27 cellular contexts compared by ENCODE assay signal in the genomic region with DNA sequence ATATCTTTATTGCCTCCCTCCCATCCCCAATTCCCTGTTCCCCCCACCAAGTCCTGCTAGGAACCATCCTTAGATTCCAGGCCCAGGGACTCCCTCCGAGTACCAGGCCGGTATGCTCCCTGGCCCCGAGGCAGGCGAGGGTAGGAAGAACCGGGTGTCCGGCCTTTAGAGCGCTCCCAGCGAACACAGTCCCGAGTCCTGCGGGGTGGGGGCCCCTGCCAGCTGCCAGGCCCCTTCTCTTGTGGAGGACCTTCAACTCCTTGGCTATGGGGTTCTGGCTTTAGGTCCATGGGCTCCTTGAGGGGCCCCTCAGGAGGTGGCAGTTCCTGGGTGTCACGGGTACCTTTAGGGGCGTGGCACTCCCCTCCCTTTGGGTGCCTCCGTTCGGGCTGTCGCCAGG.
"Had no signal": no experiment of that assay in that cellular context is flagged by ENCODE, and none has a peak within 500 bp of the region (broad histone marks: within the 10 kb centered on the region; RNA-seq: fewer than 3 reads in every experiment).

No MANE protein-coding gene starts in this region.

- H3K27me3 ChIP-seq: brain microvascular endothelial cell, SJSA1 had no signal

- H3K36me3 Mint-ChIP-seq: activated naive CD8-positive, alpha-beta T cell had no signal

- H3K4me3 ChIP-seq: SJSA1 had no signal

- H3K27me3 Mint-ChIP-seq: activated CD4-positive, alpha-beta T cell treated with anti-CD3 and anti-CD28 coated beads, Interleukin-2, amount 10 ng/mL, durations not matched to agents 24 days and 14 days; activated CD8-positive, alpha-beta T cell treated with anti-CD3 and anti-CD28 coated beads for 36 hours; activated naive CD4-positive, alpha-beta T cell treated with anti-CD3 and anti-CD28 coated beads, Interleukin-2, amount 10 ng/mL, durations not matched to agents 7 days and 5 days; activated naive CD8-positive, alpha-beta T cell; activated naive CD8-positive, alpha-beta T cell treated with anti-CD3 and anti-CD28 coated beads, Interleukin-2, amount 50 U/mL, for 24 hours had no signal

- H3K27ac ChIP-seq: brain microvascular endothelial cell, SJSA1 had no signal

- H3K9me3 Mint-ChIP-seq: activated CD4-positive, alpha-beta T cell treated with anti-CD3 and anti-CD28 coated beads, Interleukin-2, amount 10 ng/mL, durations not matched to agents 24 days and 14 days; activated CD8-positive, alpha-beta T cell treated with anti-CD3 and anti-CD28 coated beads for 36 hours; activated naive CD4-positive, alpha-beta T cell treated with anti-CD3 and anti-CD28 coated beads, Interleukin-2, amount 10 ng/mL, durations not matched to agents 7 days and 5 days; activated naive CD8-positive, alpha-beta T cell treated with anti-CD3 and anti-CD28 coated beads, Interleukin-2, amount 50 U/mL, for 24 hours; activated T-helper 1 cell treated with anti-CD3 and anti-CD28 coated beads, Interleukin-12 subunit alpha, Interleukin-12 subunit beta, Interleukin-2, Interleukin-4 antibody, amounts not matched to agents 30 ng/mL and 10 ng/mL and 1 ng/mL, durations not matched to agents 14 hours and 24 hours and 36 hours; T-helper 1 cell treated with Interleukin-12 subunit alpha and Interleukin-12 subunit beta and Interleukin-4 antibody, amounts not matched to agents 30 μg/mL and 1 μg/mL, for 36 hours; T-helper 2 cell treated with Interferon-gamma antibody and Interleukin-4, amounts not matched to agents 5 μg/mL and 100 μg/mL, for 36 hours had no signal

- H3K9ac ChIP-seq: SK-N-SH had no signal

- H3K4me3 Mint-ChIP-seq: activated CD4-positive, alpha-beta T cell treated with anti-CD3 and anti-CD28 coated beads, Interleukin-2, amount 10 ng/mL, durations not matched to agents 24 days and 14 days; activated CD8-positive, alpha-beta T cell treated with anti-CD3 and anti-CD28 coated beads for 36 hours; activated naive CD4-positive, alpha-beta T cell treated with anti-CD3 and anti-CD28 coated beads, Interleukin-2, amount 10 ng/mL, durations not matched to agents 7 days and 5 days; activated naive CD8-positive, alpha-beta T cell; activated naive CD8-positive, alpha-beta T cell treated with anti-CD3 and anti-CD28 coated beads, Interleukin-2, amount 50 U/mL, for 24 hours; activated T-helper 1 cell treated with anti-CD3 and anti-CD28 coated beads, Interleukin-12 subunit alpha, Interleukin-12 subunit beta, Interleukin-2, Interleukin-4 antibody, amounts not matched to agents 30 ng/mL and 10 ng/mL and 1 ng/mL, durations not matched to agents 14 hours and 24 hours and 36 hours; T-helper 1 cell treated with Interleukin-12 subunit alpha and Interleukin-12 subunit beta and Interleukin-4 antibody, amounts not matched to agents 30 μg/mL and 1 μg/mL, for 36 hours; T-helper 2 cell treated with Interferon-gamma antibody and Interleukin-4, amounts not matched to agents 5 μg/mL and 100 μg/mL, for 36 hours had no signal

- H3K27ac Mint-ChIP-seq: activated CD4-positive, alpha-beta T cell treated with anti-CD3 and anti-CD28 coated beads, Interleukin-2, amount 10 ng/mL, durations not matched to agents 24 days and 14 days; activated CD8-positive, alpha-beta T cell treated with anti-CD3 and anti-CD28 coated beads for 36 hours; activated naive CD4-positive, alpha-beta T cell treated with anti-CD3 and anti-CD28 coated beads, Interleukin-2, amount 10 ng/mL, durations not matched to agents 7 days and 5 days; activated naive CD8-positive, alpha-beta T cell; activated T-helper 1 cell treated with anti-CD3 and anti-CD28 coated beads, Interleukin-12 subunit alpha, Interleukin-12 subunit beta, Interleukin-2, Interleukin-4 antibody, amounts not matched to agents 30 ng/mL and 10 ng/mL and 1 ng/mL, durations not matched to agents 14 hours and 24 hours and 36 hours; T-helper 1 cell treated with Interleukin-12 subunit alpha and Interleukin-12 subunit beta and Interleukin-4 antibody, amounts not matched to agents 30 μg/mL and 1 μg/mL, for 36 hours; T-helper 2 cell treated with Interferon-gamma antibody and Interleukin-4, amounts not matched to agents 5 μg/mL and 100 μg/mL, for 36 hours had no signal

- FAIRE-seq: TTC549 had no signal

- DNase-seq: activated CD4-positive, alpha-beta T cell treated with anti-CD3 and anti-CD28 coated beads, Interleukin-2, amount 10 ng/mL, durations not matched to agents 24 days and 14 days; activated CD4-positive, alpha-beta T cell treated with anti-CD3 and anti-CD28 coated beads, Interleukin-2, amount 50 U/mL, for 4 hours; activated CD8-positive, alpha-beta T cell treated with anti-CD3 and anti-CD28 coated beads for 36 hours; activated gamma-delta T cell treated with Interleukin-2 at 50 U/mL for 16 hours; activated naive CD4-positive, alpha-beta T cell treated with anti-CD3 and anti-CD28 coated beads, Interleukin-2, amount 10 ng/mL, durations not matched to agents 7 days and 5 days; activated naive CD8-positive, alpha-beta T cell treated with anti-CD3 and anti-CD28 coated beads, Interleukin-2, amount 50 U/mL, for 24 hours; activated T-cell treated with anti-CD3 and anti-CD28 coated beads, Interleukin-2, amount 50 U/mL, for 1 hour; aorta; brain microvascular endothelial cell; central memory CD4-positive, alpha-beta T cell; MM.1S; MV-4-11; NCI-H1092; NCI-H1436 treated with DMSO at 0.1 percent for 48 hours; NCI-H1694 treated with DMSO at 0.1 percent for 48 hours; NCI-H2029; NCI-H345; NCI-H524 treated with DMSO at 0.1 percent for 48 hours; SHP77 treated with DMSO at 0.1 percent for 48 hours; SK-N-SH had no signal

- H3K4me2 ChIP-seq: SK-N-SH had no signal

- ATAC-seq: activated CD8-positive, alpha-beta T cell treated with anti-CD3 and anti-CD28 coated beads for 36 hours; activated naive CD8-positive, alpha-beta T cell treated with anti-CD3 and anti-CD28 coated beads, Interleukin-2, amount 50 U/mL, for 24 hours; Panc1 had no signal

- H3K9me3 ChIP-seq: SJSA1, SK-N-SH had no signal
